ENCODE assay signal across 8 cellular contexts in genomic region chr6:96542702-96543101, GRCh38. TPM values are rescaled to one million over a fixed set of nuclear protein-coding genes. Genes with fewer than 3 reads are reported as not detected.
DNase-seq lines count a peak whose midpoint lies in the region; ATAC-seq, FAIRE-seq and TF ChIP-seq lines count a peak whose summit lies in the region.

No MANE protein-coding gene starts in this region.

- H3K4me3 Mint-ChIP-seq in naive B cell: no peak overlapping the region

- no peaks in the 10 kb centered on the region for H3K4me1 Mint-ChIP-seq in naive B cell

- no peaks in the 10 kb centered on the region for H3K27me3 ChIP-seq in small intestine (ENCODE audit: control insufficient read depth in 2 of 2, insufficient read depth in 2 of 2, low read length in 2 of 2)

- ATAC-seq in HG02798 (IDR thresholded peaks at IDR 0.05; ENCODE audit: poor library complexity, unreplicated experiment) (peak; percentile 41), naive B cell (ENCODE audit: low read depth in 2 of 2) (peak in 1 of 2 donors; percentile 44), HG03175 (IDR thresholded peaks at IDR 0.05; ENCODE audit: unreplicated experiment) (no peak)

- H3K36me3 ChIP-seq in small intestine (ENCODE audit: control insufficient read depth in 2 of 2, insufficient read depth in 2 of 2, low read length in 2 of 2): peaks cover 2 to 12% of the 10 kb centered on the region in 2 donors

- H3K27me3 Mint-ChIP-seq in naive B cell: no peaks in the 10 kb centered on the region

- peak; percentile 29 for DNase-seq in SK-MEL-5 (ENCODE audit: low read depth, low spot score)
- peak; percentile 14 for DNase-seq in naive B cell
- no peak for DNase-seq in small intestine
- no peak for DNase-seq in HPDE6-E6E7 (ENCODE audit: extremely low spot score)
- no peak for DNase-seq in mucosa of gallbladder (ENCODE audit: low spot score)

- TF ChIP-seq CTCF in GM12874 (IDR thresholded peaks at IDR 0.05; ENCODE audit: insufficient read depth, low read depth, low read length): peak; percentile 35; the same call in 1 of the 2 replicates

- H3K4me3 ChIP-seq in small intestine (ENCODE audit: low read depth in 1 of 2, low read length in 2 of 2): no peak overlapping the region

- FAIRE-seq in small intestine (lab: Jason Lieb, UNC): no peak

- H3K9me3 ChIP-seq in small intestine (ENCODE audit: control insufficient read depth, low read depth): no peaks in the 10 kb centered on the region

- H3K4me1 ChIP-seq in small intestine (ENCODE audit: control insufficient read depth in 2 of 2, insufficient read depth in 1 of 2, low read depth in 1 of 2, low read length in 1 of 2): no peaks in the 10 kb centered on the region

- no peaks in the 10 kb centered on the region for H3K9me3 Mint-ChIP-seq in naive B cell

- in situ Hi-C loops in SK-MEL-5 (cut with HindIII; ENCODE audit: low pct_unique_long_range_greater_than_20kb, low sequenced_read_pairs): no loop called here

- no peak overlapping the region for H3K27ac ChIP-seq in small intestine (ENCODE audit: low read depth in 1 of 2, low read length in 1 of 2)

- peaks cover 29 to 45% of the 10 kb centered on the region in 2 donors for H3K36me3 Mint-ChIP-seq in naive B cell

- H3K27ac Mint-ChIP-seq in naive B cell: peak overlapping the region in 1 of 6 donors; percentile 11

RNA-seq across cellular contexts. Expression of gene FHL5, which starts 20.2 kb away (rescaled TPM):
- total RNA-seq in SK-MEL-5 (2014; rRNA removed; shearing (Covaris generic)): not detected in 2 replicates
- polyA plus RNA-seq in SK-MEL-5 (2015; cell fraction: cytosol; rRNA removed): not detected in 2 replicates
- polyA plus RNA-seq in SK-MEL-5 (2015; cell fraction: nucleus; rRNA removed): not detected in 2 replicates
- polyA plus RNA-seq in naive B cell (ENCODE audit: low read depth in 6 of 6): not detected
- polyA plus RNA-seq in small intestine: 1 to 10 TPM in 2 of 3 donors, not detected in 1; 1.4 to 7.6 TPM
- 4.3 TPM for total RNA-seq in mucosa of gallbladder

RNA-seq across cellular contexts. Expression of gene UFL1, which starts 21.1 kb away (rescaled TPM):
- total RNA-seq in SK-MEL-5 (2014; rRNA removed; shearing (Covaris generic)): 22.6 and 24.2 TPM in 2 replicates
- polyA plus RNA-seq in SK-MEL-5 (2015; cell fraction: cytosol; rRNA removed): 13.3 and 21.5 TPM in 2 replicates
- polyA plus RNA-seq in SK-MEL-5 (2015; cell fraction: nucleus; rRNA removed): 55.8 and 59.1 TPM in 2 replicates
- polyA plus RNA-seq in naive B cell (ENCODE audit: low read depth in 6 of 6) (10 to 100 TPM; 11.0 to 23.5 (median 19.0) TPM), small intestine (10 to 100 TPM in 2 of 3 donors, 1 to 10 TPM in 1; 9.7 to 15.3 (median 11.9) TPM)
- 27.7 TPM for total RNA-seq in mucosa of gallbladder

Comparison
In these comparisons a context has a peak if more than half of its experiments do, and no peak if none do; other contexts are left out.
1. DNase-seq: peak in SK-MEL-5 (single experiment) and naive B cell (single experiment); none in small intestine (single experiment), HPDE6-E6E7 (single experiment) and mucosa of gallbladder (single experiment).